Comparison of ENCODE assay signal across 18 cellular contexts in the genomic region with DNA sequence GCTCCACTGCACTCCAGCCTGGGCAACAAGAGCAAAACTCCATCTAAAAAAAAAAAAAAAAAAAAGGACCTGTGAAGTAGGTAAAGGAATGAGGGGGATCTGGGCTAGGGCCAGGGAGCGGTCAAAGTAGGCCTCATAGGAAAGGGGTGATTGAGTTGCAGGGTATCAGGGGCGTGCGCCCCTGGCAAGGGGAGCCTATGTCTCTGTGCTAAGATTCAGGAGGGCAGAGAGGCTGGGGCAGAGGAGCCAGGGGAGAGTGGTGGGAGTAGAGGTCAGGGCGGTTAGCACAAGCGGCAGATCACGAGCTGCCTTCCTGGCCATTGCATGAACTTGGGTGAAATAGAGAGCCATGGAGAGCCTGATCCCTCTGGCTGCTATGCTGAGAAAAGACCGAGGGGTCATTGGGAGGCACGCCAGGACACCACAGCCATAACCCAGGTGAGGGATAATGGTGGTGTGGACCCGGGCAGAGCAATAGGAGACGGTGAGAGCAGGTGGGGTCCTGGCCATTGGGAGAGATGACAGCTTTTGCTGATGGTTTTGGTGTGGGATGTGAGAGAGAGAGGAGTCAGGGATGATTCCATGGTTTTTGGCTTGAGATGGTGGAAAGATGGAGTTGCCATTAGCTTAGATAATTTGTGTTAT. TPM values are rescaled to one million over a fixed set of nuclear protein-coding genes. Genes with fewer than 3 reads are reported as not detected.
DNase-seq lines count a peak whose midpoint lies in the region; ATAC-seq and TF ChIP-seq lines count a peak whose summit lies in the region.
"Had no signal": no experiment of that assay in that cellular context is flagged by ENCODE, and none has a peak within 500 bp of the region (broad histone marks: within the 10 kb centered on the region; RNA-seq: fewer than 3 reads in every experiment).

No MANE protein-coding gene starts in this region.

- H3K9ac ChIP-seq in mammary epithelial cell (ENCODE audit: insufficient read depth, low read length) = no peak overlapping the region
- no peak overlapping the region for H3K9ac ChIP-seq in neural progenitor cell
- no peak overlapping the region for H3K9ac ChIP-seq in subcutaneous abdominal adipose tissue (ENCODE audit: low read length in 5 of 5)
- H3K9ac ChIP-seq: BLaER1, KMS-11 had no signal

- H4K20me1 ChIP-seq in mammary epithelial cell (ENCODE audit: insufficient read depth, low read length) (no peaks in the 10 kb centered on the region), neural progenitor cell (ENCODE audit: low read depth) (no peaks in the 10 kb centered on the region)
- H4K20me1 ChIP-seq: BLaER1 had no signal

- dilution Hi-C loops in mammary epithelial cell (cut with HindIII; ENCODE audit: low sequenced_read_pairs) = no loop called here

- peak overlapping the region; percentile 5 for H3K27ac Mint-ChIP-seq in activated CD8-positive, alpha-beta T cell treated with anti-CD3 and anti-CD28 coated beads, Interleukin-2, amount 10 ng/mL, durations not matched to agents 7 days and 5 days
- H3K27ac Mint-ChIP-seq in activated CD8-positive, alpha-beta T cell treated with anti-CD3 and anti-CD28 coated beads for 36 hours = no peak overlapping the region
- H3K27ac Mint-ChIP-seq in neural progenitor cell = peak overlapping the region; percentile 55
- H3K27ac Mint-ChIP-seq in activated CD4-positive, alpha-beta T cell treated with anti-CD3 and anti-CD28 coated beads for 36 hours = no peak overlapping the region
- H3K27ac Mint-ChIP-seq: GM23338 had no signal

- H3K79me2 ChIP-seq in mammary epithelial cell (ENCODE audit: insufficient read depth, low read length) (no peaks in the 10 kb centered on the region), neural progenitor cell (ENCODE audit: low read depth) (no peaks in the 10 kb centered on the region)

- no peak overlapping the region for H3K4me3 Mint-ChIP-seq in activated CD8-positive, alpha-beta T cell treated with anti-CD3 and anti-CD28 coated beads, Interleukin-2, amount 10 ng/mL, durations not matched to agents 7 days and 5 days
- H3K4me3 Mint-ChIP-seq in activated CD8-positive, alpha-beta T cell treated with anti-CD3 and anti-CD28 coated beads for 36 hours = no peak overlapping the region
- H3K4me3 Mint-ChIP-seq in neural progenitor cell = no peak overlapping the region
- H3K4me3 Mint-ChIP-seq in activated CD4-positive, alpha-beta T cell treated with anti-CD3 and anti-CD28 coated beads for 36 hours = no peak overlapping the region
- H3K4me3 Mint-ChIP-seq: GM23338 had no signal

- POLR2A ChIA-PET in activated CD8-positive, alpha-beta T cell treated with anti-CD3 and anti-CD28 coated beads, Interleukin-2, amount 10 ng/mL, durations not matched to agents 7 days and 5 days (lab: Charles Lee) = no interaction called here
- POLR2A ChIA-PET in activated CD8-positive, alpha-beta T cell treated with anti-CD3 and anti-CD28 coated beads for 36 hours (lab: Charles Lee) = interaction anchor here (0.8 to 1.2 kb wide), 3 partner anchors 11 to 113 kb away, joined by 3 read pairs; no protein-coding TSS in a partner anchor
- POLR2A ChIA-PET in activated CD4-positive, alpha-beta T cell treated with anti-CD3 and anti-CD28 coated beads for 36 hours (lab: Charles Lee) = no interaction called here

- H3K4me1 ChIP-seq in mammary epithelial cell (ENCODE audit: insufficient read depth, low read length) (peaks cover 22% of the 10 kb centered on the region), neural progenitor cell (peaks cover 37% of the 10 kb centered on the region), subcutaneous abdominal adipose tissue (ENCODE audit: control insufficient read depth in 5 of 5, insufficient read depth in 5 of 5, low read length in 5 of 5) (peaks cover 22 to 71% (median 60%) of the 10 kb centered on the region in 5 donors)

- no peaks in the 10 kb centered on the region for H3K9me3 Mint-ChIP-seq in activated CD8-positive, alpha-beta T cell treated with anti-CD3 and anti-CD28 coated beads, Interleukin-2, amount 10 ng/mL, durations not matched to agents 7 days and 5 days (ENCODE audit: insufficient read depth)
- H3K9me3 Mint-ChIP-seq in activated CD8-positive, alpha-beta T cell treated with anti-CD3 and anti-CD28 coated beads for 36 hours = no peaks in the 10 kb centered on the region
- H3K9me3 Mint-ChIP-seq in neural progenitor cell = no peaks in the 10 kb centered on the region
- no peaks in the 10 kb centered on the region for H3K9me3 Mint-ChIP-seq in activated CD4-positive, alpha-beta T cell treated with anti-CD3 and anti-CD28 coated beads for 36 hours (ENCODE audit: low read depth)
- H3K9me3 Mint-ChIP-seq: GM23338 had no signal

- intact Hi-C loops in activated CD8-positive, alpha-beta T cell treated with anti-CD3 and anti-CD28 coated beads for 36 hours (cut with micrococcal nuclease) = no loop called here
- intact Hi-C loops in mammary epithelial cell (cut with micrococcal nuclease) = loop anchor here (5.0 kb wide), 1 partner anchor 102 kb away; the partner anchor contains the start of gene AHCYL1
- intact Hi-C loops in cardiac septum (cut with DNase I) = no loop called here
- intact Hi-C loops in activated CD4-positive, alpha-beta T cell treated with anti-CD3 and anti-CD28 coated beads for 36 hours (cut with DNase I, micrococcal nuclease) = no loop called here

- peaks cover 13% of the 10 kb centered on the region for H3F3A ChIP-seq in neural progenitor cell (ENCODE audit: low read depth)

- no peak for TF ChIP-seq CTCF in activated CD8-positive, alpha-beta T cell treated with anti-CD3 and anti-CD28 coated beads for 36 hours (IDR thresholded peaks at IDR 0.05)
- TF ChIP-seq CTCF in mammary epithelial cell (conservative IDR thresholded peaks at IDR 0.05 in 1 of 2, IDR thresholded peaks at IDR 0.05 in 1 of 2; ENCODE audit: extremely low read depth in 1 of 2, insufficient read depth in 1 of 2, low read depth in 1 of 2, low read length in 2 of 2) = no peak
- no peak for TF ChIP-seq CTCF in neural progenitor cell (IDR thresholded peaks at IDR 0.05)

- H3K4me2 ChIP-seq in mammary epithelial cell (ENCODE audit: insufficient read depth, low read depth, low read length) (no peak overlapping the region), neural progenitor cell (no peak overlapping the region)
- H3K4me2 ChIP-seq: BLaER1, GM23338, KMS-11, PC-9 had no signal

- H2AFZ ChIP-seq in mammary epithelial cell (ENCODE audit: low read depth, low read length) (peak overlapping the region; percentile 30), neural progenitor cell (replicated peaks) (no peak overlapping the region)
- H2AFZ ChIP-seq: GM23338, PC-9 had no signal

- in situ Hi-C loops in mammary epithelial cell (cut with MboI; ENCODE audit: low sequenced_read_pairs in 2 of 2) = loop anchor here in 1 of 2 donors (10.0 kb wide), 1 partner anchor 225 kb away; the partner anchor contains the start of gene GSTM4

- CTCF ChIA-PET in activated CD8-positive, alpha-beta T cell treated with anti-CD3 and anti-CD28 coated beads, Interleukin-2, amount 10 ng/mL, durations not matched to agents 7 days and 5 days (lab: Charles Lee) = interaction anchor here (1.2 to 1.6 kb wide), 3 partner anchors 44 to 104 kb away, joined by 3 to 6 read pairs (median 5); partner anchors contain the start of gene AHCYL1
- CTCF ChIA-PET in activated CD8-positive, alpha-beta T cell treated with anti-CD3 and anti-CD28 coated beads for 36 hours (lab: Charles Lee) = no interaction called here
- CTCF ChIA-PET in mammary epithelial cell (lab: Charles Lee; ENCODE audit: low non-redundant PET) = no interaction called here
- CTCF ChIA-PET in activated CD4-positive, alpha-beta T cell treated with anti-CD3 and anti-CD28 coated beads for 36 hours (lab: Charles Lee) = interaction anchor here (0.5 to 0.8 kb wide), 4 partner anchors 9 to 337 kb away, joined by 3 to 4 read pairs (median 3); no protein-coding TSS in a partner anchor

- no peaks in the 10 kb centered on the region for H3K9me3 ChIP-seq in mammary epithelial cell (replicated peaks; ENCODE audit: insufficient read depth, low read length)
- no peaks in the 10 kb centered on the region for H3K9me3 ChIP-seq in neural progenitor cell (ENCODE audit: low read depth)
- H3K9me3 ChIP-seq in subcutaneous abdominal adipose tissue (ENCODE audit: control insufficient read depth in 5 of 5, low read length in 5 of 5) = no peaks in the 10 kb centered on the region
- H3K9me3 ChIP-seq: BLaER1, MG63 had no signal

- H3K4me1 Mint-ChIP-seq in activated CD8-positive, alpha-beta T cell treated with anti-CD3 and anti-CD28 coated beads, Interleukin-2, amount 10 ng/mL, durations not matched to agents 7 days and 5 days (ENCODE audit: low read depth) = peaks cover 4% of the 10 kb centered on the region
- peaks cover 2% of the 10 kb centered on the region for H3K4me1 Mint-ChIP-seq in activated CD8-positive, alpha-beta T cell treated with anti-CD3 and anti-CD28 coated beads for 36 hours (ENCODE audit: low read depth)
- H3K4me1 Mint-ChIP-seq in neural progenitor cell = peaks cover 82% of the 10 kb centered on the region
- peaks cover 2% of the 10 kb centered on the region for H3K4me1 Mint-ChIP-seq in activated CD4-positive, alpha-beta T cell treated with anti-CD3 and anti-CD28 coated beads for 36 hours

- no peaks in the 10 kb centered on the region for H3K36me3 Mint-ChIP-seq in activated CD8-positive, alpha-beta T cell treated with anti-CD3 and anti-CD28 coated beads, Interleukin-2, amount 10 ng/mL, durations not matched to agents 7 days and 5 days (ENCODE audit: low read depth)
- no peaks in the 10 kb centered on the region for H3K36me3 Mint-ChIP-seq in activated CD8-positive, alpha-beta T cell treated with anti-CD3 and anti-CD28 coated beads for 36 hours (ENCODE audit: low read depth)
- H3K36me3 Mint-ChIP-seq in neural progenitor cell = no peaks in the 10 kb centered on the region
- H3K36me3 Mint-ChIP-seq in activated CD4-positive, alpha-beta T cell treated with anti-CD3 and anti-CD28 coated beads for 36 hours (ENCODE audit: low read depth) = no peaks in the 10 kb centered on the region

- H3K36me3 ChIP-seq in mammary epithelial cell (ENCODE audit: insufficient read depth, low read length) = no peaks in the 10 kb centered on the region
- H3K36me3 ChIP-seq in neural progenitor cell = no peaks in the 10 kb centered on the region
- H3K36me3 ChIP-seq in subcutaneous abdominal adipose tissue (ENCODE audit: control insufficient read depth in 5 of 5, insufficient read depth in 5 of 5, low read length in 5 of 5) = no peaks in the 10 kb centered on the region
- H3K36me3 ChIP-seq: BLaER1, MG63 had no signal

- 98% methylated on average over 10 of the region's 10 CpGs for WGBS in mammary epithelial cell (ENCODE audit: low coverage, missing lambda C conversion rate)

- DNase-seq in activated CD8-positive, alpha-beta T cell treated with anti-CD3 and anti-CD28 coated beads, Interleukin-2, amount 10 ng/mL, durations not matched to agents 7 days and 5 days = no peak
- no peak for DNase-seq in activated CD8-positive, alpha-beta T cell treated with anti-CD3 and anti-CD28 coated beads for 36 hours
- DNase-seq in mammary epithelial cell = no peak
- DNase-seq in neural progenitor cell (ENCODE audit: low spot score) = no peak
- DNase-seq in cardiac septum (ENCODE audit: low spot score) = no peak
- DNase-seq in activated CD4-positive, alpha-beta T cell treated with anti-CD3 and anti-CD28 coated beads for 36 hours = no peak
- DNase-seq: 8988T, MG63, NCI-H1092 treated with DMSO at 0.1 percent for 48 hours, NCI-H1694 treated with DMSO at 0.1 percent for 48 hours, NCI-H446 had no signal

- peaks cover 8% of the 10 kb centered on the region for H3K27me3 Mint-ChIP-seq in activated CD8-positive, alpha-beta T cell treated with anti-CD3 and anti-CD28 coated beads, Interleukin-2, amount 10 ng/mL, durations not matched to agents 7 days and 5 days (ENCODE audit: low read depth)
- H3K27me3 Mint-ChIP-seq in activated CD8-positive, alpha-beta T cell treated with anti-CD3 and anti-CD28 coated beads for 36 hours = no peaks in the 10 kb centered on the region
- H3K27me3 Mint-ChIP-seq in neural progenitor cell (ENCODE audit: insufficient read depth, low read depth) = peaks cover 3% of the 10 kb centered on the region
- H3K27me3 Mint-ChIP-seq in activated CD4-positive, alpha-beta T cell treated with anti-CD3 and anti-CD28 coated beads for 36 hours = peaks cover 2% of the 10 kb centered on the region

- H3K27me3 ChIP-seq in mammary epithelial cell (ENCODE audit: insufficient read depth, low read length) (no peaks in the 10 kb centered on the region), neural progenitor cell (no peaks in the 10 kb centered on the region), subcutaneous abdominal adipose tissue (ENCODE audit: control insufficient read depth in 5 of 5, insufficient read depth in 4 of 5, low read length in 5 of 5) (no peaks in the 10 kb centered on the region)
- H3K27me3 ChIP-seq: BLaER1, MG63 had no signal

- no peak for ATAC-seq in activated CD8-positive, alpha-beta T cell treated with anti-CD3 and anti-CD28 coated beads, Interleukin-2, amount 10 ng/mL, durations not matched to agents 7 days and 5 days
- no peak for ATAC-seq in activated CD8-positive, alpha-beta T cell treated with anti-CD3 and anti-CD28 coated beads for 36 hours
- ATAC-seq in GM21737 (IDR thresholded peaks at IDR 0.05; ENCODE audit: unreplicated experiment) = no peak
- no peak for ATAC-seq in activated CD4-positive, alpha-beta T cell treated with anti-CD3 and anti-CD28 coated beads for 36 hours
- ATAC-seq: GM23338 had no signal

- H3K4me3 ChIP-seq in mammary epithelial cell (replicated peaks in 1 of 3; ENCODE audit: insufficient read depth in 1 of 3, low read depth in 2 of 3, low read length in 3 of 3) (no peak overlapping the region), neural progenitor cell (no peak overlapping the region), subcutaneous abdominal adipose tissue (ENCODE audit: low read depth in 1 of 5, low read length in 5 of 5) (no peak overlapping the region)
- H3K4me3 ChIP-seq: BLaER1, GM23338, MG63, PC-9 had no signal

- no peak overlapping the region for H3K27ac ChIP-seq in mammary epithelial cell (ENCODE audit: insufficient read depth, low read depth, low read length)
- H3K27ac ChIP-seq in neural progenitor cell = no peak overlapping the region
- H3K27ac ChIP-seq in subcutaneous abdominal adipose tissue (ENCODE audit: low read depth, low read length) = peak overlapping the region; percentile 23
- H3K27ac ChIP-seq: BLaER1, HL-60, KMS-11, PC-9 had no signal

- BruUV-seq in mammary epithelial cell (replicated peaks; lab: Mats Ljungman, UMichigan) = no TSS peak

RNA-seq across cellular contexts. Expression of gene CSF1, which starts 30.6 kb away (rescaled TPM):
- 10 to 100 TPM; 40.3 to 41.1 TPM for total RNA-seq in activated CD8-positive, alpha-beta T cell treated with anti-CD3 and anti-CD28 coated beads, Interleukin-2, amount 10 ng/mL, durations not matched to agents 7 days and 5 days
- 10 to 100 TPM; 28.3 to 33.3 TPM for total RNA-seq in activated CD8-positive, alpha-beta T cell treated with anti-CD3 and anti-CD28 coated beads for 36 hours
- total RNA-seq in mammary epithelial cell (10 to 100 TPM in 1 of 2 donors, 1 to 10 TPM in 1; 5.6 to 29.5 TPM), neural progenitor cell (ENCODE audit: low replicate concordance) (2.7 and 5.0 TPM in 2 replicates), cardiac septum (16.7 TPM)
- polyA plus RNA-seq in mammary epithelial cell = 9.9 TPM
- 7.5 TPM for polyA minus RNA-seq in mammary epithelial cell
- 10 to 100 TPM; 37.7 to 44.8 TPM for total RNA-seq in activated CD4-positive, alpha-beta T cell treated with anti-CD3 and anti-CD28 coated beads for 36 hours

Comparison
In these comparisons a context has a peak if more than half of its experiments do, and no peak if none do; other contexts are left out.
1. H3K27ac Mint-ChIP-seq: peak in activated CD8-positive, alpha-beta T cell treated with anti-CD3 and anti-CD28 coated beads, Interleukin-2, amount 10 ng/mL, durations not matched to agents 7 days and 5 days (single experiment) and neural progenitor cell (single experiment); none in activated CD8-positive, alpha-beta T cell treated with anti-CD3 and anti-CD28 coated beads for 36 hours (single experiment) and activated CD4-positive, alpha-beta T cell treated with anti-CD3 and anti-CD28 coated beads for 36 hours (single experiment).
2. CTCF ChIA-PET loops: an anchor here in activated CD8-positive, alpha-beta T cell treated with anti-CD3 and anti-CD28 coated beads, Interleukin-2, amount 10 ng/mL, durations not matched to agents 7 days and 5 days (1.2 to 1.6 kb wide) and activated CD4-positive, alpha-beta T cell treated with anti-CD3 and anti-CD28 coated beads for 36 hours (0.5 to 0.8 kb wide); none called in activated CD8-positive, alpha-beta T cell treated with anti-CD3 and anti-CD28 coated beads for 36 hours and mammary epithelial cell.